ENCODE assay signal across 8 cellular contexts in genomic region chr17:79087428-79088143, GRCh38. TPM values are rescaled to one million over a fixed set of nuclear protein-coding genes. Genes with fewer than 3 reads are reported as not detected.
DNase-seq lines count a peak whose midpoint lies in the region; ATAC-seq, FAIRE-seq and TF ChIP-seq lines count a peak whose summit lies in the region.

No MANE protein-coding gene starts in this region.

- TF ChIP-seq EP300 in gastroesophageal sphincter (IDR thresholded peaks at IDR 0.05) (no peak), upper lobe of left lung (IDR thresholded peaks at IDR 0.05) (no peak)

- intact Hi-C loops in pancreas (cut with DNase I): loop anchor here (2.0 to 5.0 kb wide), 3 partner anchors 300 to 310 kb away; no protein-coding TSS in a partner anchor

- no peak for FAIRE-seq in pancreas (lab: Jason Lieb, UNC)

- H3K36me3 ChIP-seq in DOHH2 (ENCODE audit: control insufficient read depth, low read length) (no peaks in the 10 kb centered on the region), Karpas-422 (ENCODE audit: insufficient read depth, low read length) (no peaks in the 10 kb centered on the region), gastroesophageal sphincter (peaks cover 0 to 55% of the 10 kb centered on the region in 2 donors), pancreas (no peaks in the 10 kb centered on the region), upper lobe of left lung (peaks cover 14 to 43% (median 39%) of the 10 kb centered on the region in 4 donors)

- H3F3A ChIP-seq in DOHH2 (ENCODE audit: control insufficient read depth, insufficient read depth): no peaks in the 10 kb centered on the region

- TF ChIP-seq CTCF in DOHH2 (IDR thresholded peaks at IDR 0.05; ENCODE audit: low read depth, low read length, poor library complexity, severe bottlenecking) (peak; percentile 89), gastroesophageal sphincter (IDR thresholded peaks at IDR 0.05) (peak in 3 of 4 experiments; percentile 86 to 96 (median 92)), pancreas (IDR thresholded peaks at IDR 0.05) (peak; percentile 90 to 93 (median 91)), upper lobe of left lung (IDR thresholded peaks at IDR 0.05) (peak; percentile 83 to 93 (median 92))

- DNase-seq in Karpas-422: peak; percentile 90
- DNase-seq in SHP77 treated with DMSO at 0.1 percent for 48 hours (lab: John Stamatoyannopoulos, UW): peak; percentile 10
- peak; percentile 51 to 65 (median 53) for DNase-seq in activated naive CD4-positive, alpha-beta T cell (lab: John Stamatoyannopoulos, UW)
- DNase-seq in pancreas: peak in 5 of 6 donors; percentile 40 to 93 (median 82)
- DNase-seq in upper lobe of left lung: peak; percentile 61 to 69

- TF ChIP-seq POLR2A in gastroesophageal sphincter (IDR thresholded peaks at IDR 0.05) (no peak), upper lobe of left lung (IDR thresholded peaks at IDR 0.05) (no peak)

- H3K9me3 ChIP-seq in DOHH2 (ENCODE audit: control insufficient read depth, insufficient read depth, low read length) (no peaks in the 10 kb centered on the region), Karpas-422 (ENCODE audit: low read length) (no peaks in the 10 kb centered on the region), gastroesophageal sphincter (no peaks in the 10 kb centered on the region), pancreas (no peaks in the 10 kb centered on the region), upper lobe of left lung (no peaks in the 10 kb centered on the region)

- H3K27me3 ChIP-seq in DOHH2 (ENCODE audit: control insufficient read depth, low read length) (no peaks in the 10 kb centered on the region; the same call in 1 of the 2 replicates), Karpas-422 (ENCODE audit: low read length) (no peaks in the 10 kb centered on the region), gastroesophageal sphincter (peaks cover 29% of the 10 kb centered on the region), pancreas (peaks cover 0 to 3% (median 0%) of the 10 kb centered on the region in 4 donors), upper lobe of left lung (peaks cover 0 to 5% (median 2%) of the 10 kb centered on the region in 4 donors)

- H3K9me2 ChIP-seq in DOHH2 (replicated peaks; ENCODE audit: control insufficient read depth, low read length) (no peaks in the 10 kb centered on the region), Karpas-422 (replicated peaks; ENCODE audit: insufficient read depth, low read length) (no peaks in the 10 kb centered on the region)

- H3K79me2 ChIP-seq in DOHH2 (ENCODE audit: control insufficient read depth, low read length): no peaks in the 10 kb centered on the region
- no peaks in the 10 kb centered on the region for H3K79me2 ChIP-seq in Karpas-422 (ENCODE audit: low read length)

- H3K4me1 ChIP-seq in DOHH2 (ENCODE audit: control insufficient read depth, low read length): no peaks in the 10 kb centered on the region
- no peaks in the 10 kb centered on the region for H3K4me1 ChIP-seq in Karpas-422 (ENCODE audit: low read length)
- peaks cover 0 to 15% (median 0%) of the 10 kb centered on the region in 3 donors for H3K4me1 ChIP-seq in gastroesophageal sphincter
- no peaks in the 10 kb centered on the region for H3K4me1 ChIP-seq in pancreas
- H3K4me1 ChIP-seq in upper lobe of left lung: peaks cover 0 to 7% (median 4%) of the 10 kb centered on the region in 4 donors

- 27% methylated on average over 2 of the region's 12 CpGs; no CpG with 5 or more reads in 1 of the 2 donors for WGBS in gastroesophageal sphincter (ENCODE audit: low coverage in 1 of 2), 2 donors
- WGBS in pancreas, 2 donors: 31 to 41% methylated on average over 12 of the region's 12 CpGs
- 20 to 65% methylated on average over 1 to 6 of the region's 12 CpGs for WGBS in upper lobe of left lung, 2 donors

- H3K4me2 ChIP-seq in DOHH2 (ENCODE audit: low read length) (no peak overlapping the region), Karpas-422 (ENCODE audit: low read depth, low read length, poor library complexity, severe bottlenecking) (no peak overlapping the region)

- H2AFZ ChIP-seq in Karpas-422 (ENCODE audit: low read length): no peak overlapping the region

- H3K9ac ChIP-seq in Karpas-422 (ENCODE audit: low read length): no peak overlapping the region

- H3K27ac ChIP-seq in DOHH2 (ENCODE audit: low read depth, low read length) (no peak overlapping the region), Karpas-422 (ENCODE audit: low read length) (no peak overlapping the region), gastroesophageal sphincter (no peak overlapping the region), pancreas (no peak overlapping the region), upper lobe of left lung (no peak overlapping the region)

- H3K4me3 ChIP-seq in DOHH2 (ENCODE audit: low read length) (no peak overlapping the region), Karpas-422 (ENCODE audit: low read length) (no peak overlapping the region), gastroesophageal sphincter (no peak overlapping the region), pancreas (no peak overlapping the region), upper lobe of left lung (no peak overlapping the region)

- H4K20me1 ChIP-seq in DOHH2 (ENCODE audit: control insufficient read depth, insufficient read depth, low read depth, low read length): no peaks in the 10 kb centered on the region
- peaks cover 6% of the 10 kb centered on the region; the same call in 1 of the 2 replicates for H4K20me1 ChIP-seq in Karpas-422 (ENCODE audit: insufficient read depth, low read depth, low read length)

- ATAC-seq in gastroesophageal sphincter: peak; percentile 67
- peak; percentile 70 to 89 (median 82) for ATAC-seq in pancreas
- peak; percentile 73 to 78 for ATAC-seq in upper lobe of left lung (ENCODE audit: low FRiP score in 2 of 2)
- no peak for ATAC-seq in HG02571 (IDR thresholded peaks at IDR 0.05; ENCODE audit: unreplicated experiment)

RNA-seq across cellular contexts. Expression of gene ENGASE, which starts 13.0 kb away (rescaled TPM):
- total RNA-seq in Karpas-422 (2014; rRNA removed; shearing (Covaris generic); ENCODE audit: low replicate concordance): 11.0 and 16.6 TPM in 2 replicates
- total RNA-seq in gastroesophageal sphincter: 10 to 100 TPM in 3 of 4 donors, 1 to 10 TPM in 1; 8.3 to 46.5 (median 16.2) TPM
- total RNA-seq in pancreas: 10 to 100 TPM; 13.9 to 42.1 (median 20.2) TPM
- polyA plus RNA-seq in pancreas: 10 to 100 TPM; 34.3 to 86.5 TPM
- 100 to 1,000 TPM in 2 of 6 donors, 10 to 100 TPM in 4; 17.2 to 320 (median 55.9) TPM for total RNA-seq in upper lobe of left lung

Comparison
In these comparisons a context has a peak if more than half of its experiments do, and no peak if none do; other contexts are left out.
1. DNase-seq: peak in every context shown above with its lines; median percentile 90 in Karpas-422; 82 in pancreas; 65 in upper lobe of left lung; 53 in activated naive CD4-positive, alpha-beta T cell; 10 in SHP77 treated with DMSO at 0.1 percent for 48 hours.